In genomic region chr19:920051-920857, GRCh38 we compare ENCODE assay signal across 8 cellular contexts. TPM values are rescaled to one million over a fixed set of nuclear protein-coding genes. Genes with fewer than 3 reads are reported as not detected.
DNase-seq lines count a peak whose midpoint lies in the region; ATAC-seq and TF ChIP-seq lines count a peak whose summit lies in the region.

No MANE protein-coding gene starts in this region.

- H3K4me3 ChIP-seq in breast epithelium, result peak overlapping the region in 2 of 3 donors; percentile 47 to 71
- peak overlapping the region; percentile 55 for H3K4me3 ChIP-seq in PC-9
- peak overlapping the region in 1 of 2 experiments; percentile 24 for H3K4me3 ChIP-seq in mesenchymal stem cell (ENCODE audit: insufficient read depth in 1 of 2, low read depth in 1 of 2, low read length in 2 of 2)
- H3K4me3 ChIP-seq in gastrocnemius medialis, result peak overlapping the region in 1 of 4 donors; percentile 25
- H3K4me3 ChIP-seq in tibial nerve, result peak overlapping the region in 2 of 4 donors; percentile 27 to 36

- H2BK5ac ChIP-seq in mesenchymal stem cell (ENCODE audit: low read depth, low read length, poor library complexity, severe bottlenecking), result no peak overlapping the region

- POLR2A ChIA-PET in MCF 10A (lab: Yijun Ruan, JAX) (interaction anchor here (5.0 kb wide), 1 partner anchor 64 kb away, joined by 28 read pairs; the partner anchor contains the start of gene WDR18), PC-9 (lab: Charles Lee; ENCODE audit: unreplicated experiment) (no interaction called here)

- no peak overlapping the region for H2BK12ac ChIP-seq in mesenchymal stem cell (ENCODE audit: low read length in 2 of 2)

- no peak overlapping the region for H3K4me3 Mint-ChIP-seq in MCF 10A (ENCODE audit: unreplicated experiment)
- H3K4me3 Mint-ChIP-seq in activated naive CD4-positive, alpha-beta T cell treated with anti-CD3 and anti-CD28 coated beads for 36 hours, result peak overlapping the region; percentile 74

- no peaks in the 10 kb centered on the region for H3K79me2 ChIP-seq in PC-9 (ENCODE audit: low read depth)

- H2AK5ac ChIP-seq in mesenchymal stem cell (ENCODE audit: low read length, severe bottlenecking), result no peak overlapping the region

- no peaks in the 10 kb centered on the region for H3K9me2 ChIP-seq in PC-9 (ENCODE audit: insufficient read depth)

- peak overlapping the region in 1 of 2 experiments; percentile 63 for H3K14ac ChIP-seq in mesenchymal stem cell (ENCODE audit: low read length in 2 of 2)

- in situ Hi-C loops in gastrocnemius medialis (cut with MboI; ENCODE audit: low sequenced_read_pairs in 4 of 4), result loop anchor here (5.0 to 10.0 kb wide), 3 partner anchors 62 to 148 kb away; partner anchors contain the start of gene WDR18 (in 4 of the 4)

- H3K4me2 ChIP-seq in PC-9 (peak overlapping the region; percentile 86), mesenchymal stem cell (ENCODE audit: low read length, poor library complexity, severe bottlenecking) (peak overlapping the region; percentile 67)

- H3K36me3 ChIP-seq in breast epithelium (no peaks in the 10 kb centered on the region), PC-9 (ENCODE audit: low read depth) (no peaks in the 10 kb centered on the region), mesenchymal stem cell (ENCODE audit: control insufficient read depth in 1 of 2, insufficient read depth in 2 of 2, low read depth in 1 of 2, low read length in 2 of 2) (no peaks in the 10 kb centered on the region), gastrocnemius medialis (no peaks in the 10 kb centered on the region), tibial nerve (no peaks in the 10 kb centered on the region)

- no peaks in the 10 kb centered on the region for H3K9me3 Mint-ChIP-seq in MCF 10A (ENCODE audit: unreplicated experiment)
- H3K9me3 Mint-ChIP-seq in activated naive CD4-positive, alpha-beta T cell treated with anti-CD3 and anti-CD28 coated beads for 36 hours, result no peaks in the 10 kb centered on the region

- no peaks in the 10 kb centered on the region for H3K4me1 Mint-ChIP-seq in MCF 10A (ENCODE audit: insufficient read depth, unreplicated experiment)
- peaks cover 22% of the 10 kb centered on the region for H3K4me1 Mint-ChIP-seq in activated naive CD4-positive, alpha-beta T cell treated with anti-CD3 and anti-CD28 coated beads for 36 hours (ENCODE audit: low read depth)

- TF ChIP-seq CTCF in breast epithelium (IDR thresholded peaks at IDR 0.05) (peak in 1 of 3 donors; percentile 11), MCF 10A (IDR thresholded peaks at IDR 0.05; ENCODE audit: unreplicated experiment) (no peak), PC-9 (conservative IDR thresholded peaks at IDR 0.05) (no peak), gastrocnemius medialis (IDR thresholded peaks at IDR 0.05 in 4 of 5, conservative IDR thresholded peaks at IDR 0.05 in 1 of 5) (no peak), tibial nerve (IDR thresholded peaks at IDR 0.05) (no peak)

- no peaks in the 10 kb centered on the region for H3K9me3 ChIP-seq in breast epithelium
- no peaks in the 10 kb centered on the region for H3K9me3 ChIP-seq in PC-9 (ENCODE audit: insufficient read depth, low read depth)
- no peaks in the 10 kb centered on the region for H3K9me3 ChIP-seq in mesenchymal stem cell (ENCODE audit: control insufficient read depth, low read length)
- H3K9me3 ChIP-seq in gastrocnemius medialis, result no peaks in the 10 kb centered on the region
- H3K9me3 ChIP-seq in tibial nerve, result no peaks in the 10 kb centered on the region

- peaks cover 5% of the 10 kb centered on the region for H3K79me1 ChIP-seq in mesenchymal stem cell (replicated peaks; ENCODE audit: low read length, poor library complexity, severe bottlenecking)

- no peak for TF ChIP-seq POLR2A in breast epithelium (IDR thresholded peaks at IDR 0.05)
- TF ChIP-seq POLR2A in gastrocnemius medialis (IDR thresholded peaks at IDR 0.05), result no peak
- no peak for TF ChIP-seq POLR2A in tibial nerve (IDR thresholded peaks at IDR 0.05)

- no peak overlapping the region for H3K18ac ChIP-seq in mesenchymal stem cell (ENCODE audit: low read depth in 1 of 2, low read length in 2 of 2)

- no peaks in the 10 kb centered on the region for H4K20me1 ChIP-seq in PC-9 (ENCODE audit: insufficient read depth)

- H4K8ac ChIP-seq in mesenchymal stem cell (ENCODE audit: low read length), result no peak overlapping the region

- no peak overlapping the region for H2BK120ac ChIP-seq in mesenchymal stem cell (ENCODE audit: low read depth, low read length)

- intact Hi-C loops in breast epithelium (cut with DNase I; ENCODE audit: low total_unique reads) (no loop called here), MCF 10A (cut with micrococcal nuclease) (no loop called here), PC-9 (cut with micrococcal nuclease; ENCODE audit: unreplicated experiment) (loop anchor here (10.0 kb wide), 2 partner anchors 255 to 345 kb away; partner anchors contain the start of genes BSG and RNF126), gastrocnemius medialis (cut with DNase I; ENCODE audit: low total_unique reads) (loop anchor here (2.0 to 10.0 kb wide), 3 partner anchors 63 to 255 kb away; partner anchors contain the start of genes PTBP1 and RNF126)
- intact Hi-C loops in activated naive CD4-positive, alpha-beta T cell treated with anti-CD3 and anti-CD28 coated beads for 36 hours (cut with micrococcal nuclease), result loop anchor here (1.0 to 5.0 kb wide), 3 partner anchors 123 to 321 kb away; partner anchors contain the start of genes ATP5F1D, PTBP1 and RNF126

- no peak overlapping the region for H3K4ac ChIP-seq in mesenchymal stem cell (ENCODE audit: low read depth in 1 of 2, low read length in 2 of 2)

- no peak for TF ChIP-seq EP300 in tibial nerve (IDR thresholded peaks at IDR 0.05)

- CTCF ChIA-PET in MCF 10A (lab: Yijun Ruan, JAX), result interaction anchor here (0.5 to 1.3 kb wide), 3 partner anchors 64 to 149 kb away, joined by 3 read pairs; no protein-coding TSS in a partner anchor
- CTCF ChIA-PET in PC-9 (lab: Charles Lee), result no interaction called here
- CTCF ChIA-PET in activated naive CD4-positive, alpha-beta T cell treated with anti-CD3 and anti-CD28 coated beads for 36 hours (lab: Charles Lee), result interaction anchor here (0.7 to 8.3 kb wide), 6 partner anchors 13 to 203 kb away, joined by 3 to 102 read pairs (median 3); partner anchors contain the start of gene WDR18

- BruUV-seq in MCF 10A (replicated peaks; lab: Mats Ljungman, UMichigan) (no TSS peak), PC-9 (replicated peaks; lab: Mats Ljungman, UMichigan) (no TSS peak)

- no peaks in the 10 kb centered on the region for H3K27me3 Mint-ChIP-seq in MCF 10A (ENCODE audit: insufficient read depth, unreplicated experiment)
- peaks cover 2% of the 10 kb centered on the region for H3K27me3 Mint-ChIP-seq in activated naive CD4-positive, alpha-beta T cell treated with anti-CD3 and anti-CD28 coated beads for 36 hours (ENCODE audit: low read depth)

- no peak for ATAC-seq in gastrocnemius medialis

- H3K27me3 ChIP-seq in breast epithelium (peaks cover 19 to 36% of the 10 kb centered on the region in 2 donors), PC-9 (ENCODE audit: insufficient read depth, low read depth) (peaks cover 21% of the 10 kb centered on the region), mesenchymal stem cell (ENCODE audit: control insufficient read depth in 1 of 2, insufficient read depth in 1 of 2, low read length in 2 of 2) (peaks cover 40 to 42% of the 10 kb centered on the region in 2 experiments), gastrocnemius medialis (peaks cover 37 to 57% (median 53%) of the 10 kb centered on the region in 3 donors), tibial nerve (peaks cover 3 to 50% of the 10 kb centered on the region in 2 donors)

- H2BK15ac ChIP-seq in mesenchymal stem cell (ENCODE audit: low read depth, poor library complexity, severe bottlenecking), result no peak overlapping the region

- no peak overlapping the region for H3K27ac Mint-ChIP-seq in MCF 10A (ENCODE audit: low read depth, unreplicated experiment)
- H3K27ac Mint-ChIP-seq in activated naive CD4-positive, alpha-beta T cell treated with anti-CD3 and anti-CD28 coated beads for 36 hours, result peak overlapping the region; percentile 73

- H3K36me3 Mint-ChIP-seq in MCF 10A (ENCODE audit: insufficient read depth, unreplicated experiment), result no peaks in the 10 kb centered on the region
- no peaks in the 10 kb centered on the region for H3K36me3 Mint-ChIP-seq in activated naive CD4-positive, alpha-beta T cell treated with anti-CD3 and anti-CD28 coated beads for 36 hours (ENCODE audit: low read depth)

- H4K91ac ChIP-seq in mesenchymal stem cell (ENCODE audit: low read length), result no peak overlapping the region

- H2AFZ ChIP-seq in PC-9 (peak overlapping the region; percentile 68; the same call in 1 of the 2 replicates), mesenchymal stem cell (ENCODE audit: low read depth, low read length) (peak overlapping the region; percentile 19)

- peaks cover 18% of the 10 kb centered on the region; the same call in 1 of the 2 replicates for H3F3A ChIP-seq in PC-9 (ENCODE audit: insufficient read depth, low read depth)

- H3K27ac ChIP-seq in breast epithelium (no peak overlapping the region), PC-9 (no peak overlapping the region), mesenchymal stem cell (ENCODE audit: low read length, poor library complexity, severe bottlenecking) (no peak overlapping the region), gastrocnemius medialis (no peak overlapping the region), tibial nerve (peak overlapping the region in 1 of 4 donors; percentile 40)

- 5% methylated on average over 73 of the region's 84 CpGs for WGBS in mesenchymal stem cell
- 2 to 4% methylated on average over 32 of the region's 84 CpGs for WGBS in tibial nerve, 2 donors

- H3K9ac ChIP-seq in mesenchymal stem cell (ENCODE audit: low read length), result no peak overlapping the region

- H3K23ac ChIP-seq in mesenchymal stem cell (ENCODE audit: low read length in 2 of 2), result peak overlapping the region in 1 of 2 experiments; percentile 72

- DNase-seq in breast epithelium (ENCODE audit: low spot score in 2 of 2), result no peak
- DNase-seq in MCF 10A (ENCODE audit: unreplicated experiment), result no peak
- peak in 1 of 2 experiments; percentile 59 for DNase-seq in PC-9
- peak; percentile 63 for DNase-seq in activated naive CD4-positive, alpha-beta T cell treated with anti-CD3 and anti-CD28 coated beads for 36 hours
- DNase-seq in mesenchymal stem cell, result peak; percentile 38
- no peak for DNase-seq in gastrocnemius medialis
- no peak for DNase-seq in tibial nerve (ENCODE audit: low spot score in 2 of 2)
- no peak for DNase-seq in hepatic stellate cell (ENCODE audit: low spot score)

- H3K4me1 ChIP-seq in breast epithelium (peaks cover 11 to 31% of the 10 kb centered on the region in 2 donors), PC-9 (replicated peaks; ENCODE audit: insufficient read depth) (no peaks in the 10 kb centered on the region; the same call in 1 of the 2 replicates), mesenchymal stem cell (ENCODE audit: control insufficient read depth, insufficient read depth, low read depth, low read length) (peaks cover 48% of the 10 kb centered on the region), gastrocnemius medialis (peaks cover 11 to 18% of the 10 kb centered on the region in 2 donors), tibial nerve (peaks cover 0 to 67% (median 33%) of the 10 kb centered on the region in 4 donors)

RNA-seq across cellular contexts. Expression of gene KISS1R, which starts 3.1 kb away (rescaled TPM):
- under 1 TPM in 2 of 3 donors, not detected in 1; 0.15 to 0.33 TPM for total RNA-seq in breast epithelium
- not detected in 2 replicates for total RNA-seq in MCF 10A (2022)
- not detected in 2 replicates for total RNA-seq in PC-9 (2021)
- total RNA-seq in activated naive CD4-positive, alpha-beta T cell treated with anti-CD3 and anti-CD28 coated beads for 36 hours, result 1 to 10 TPM; 5.3 to 6.6 TPM
- not detected for polyA plus RNA-seq in mesenchymal stem cell (2013, experiment 1 of 2)
- not detected for polyA plus RNA-seq in mesenchymal stem cell (2013, experiment 2 of 2)
- total RNA-seq in gastrocnemius medialis, result not detected
- total RNA-seq in tibial nerve, result not detected

RNA-seq across cellular contexts. Expression of gene ARID3A, which starts 5.6 kb away (rescaled TPM):
- 10 to 100 TPM in 1 of 3 donors, 1 to 10 TPM in 2; 3.5 to 11.1 (median 4.8) TPM for total RNA-seq in breast epithelium
- 10.2 and 13.1 TPM in 2 replicates for total RNA-seq in MCF 10A (2022)
- 9.2 and 10.7 TPM in 2 replicates for total RNA-seq in PC-9 (2021)
- total RNA-seq in activated naive CD4-positive, alpha-beta T cell treated with anti-CD3 and anti-CD28 coated beads for 36 hours, result 10 to 100 TPM; 23.1 to 28.4 TPM
- 64.0 TPM for polyA plus RNA-seq in mesenchymal stem cell (2013, experiment 1 of 2)
- polyA plus RNA-seq in mesenchymal stem cell (2013, experiment 2 of 2), result 62.8 TPM
- 1 to 10 TPM; 1.8 to 9.9 (median 7.8) TPM for total RNA-seq in gastrocnemius medialis
- 10 to 100 TPM in 3 of 4 donors, 1 to 10 TPM in 1; 8.1 to 15.3 (median 12.5) TPM for total RNA-seq in tibial nerve

RNA-seq across cellular contexts. Expression of gene R3HDM4, which starts 7.2 kb away (rescaled TPM):
- 10 to 100 TPM; 31.8 to 41.6 (median 41.0) TPM for total RNA-seq in breast epithelium
- 65.7 and 73.6 TPM in 2 replicates for total RNA-seq in MCF 10A (2022)
- 55.8 and 57.5 TPM in 2 replicates for total RNA-seq in PC-9 (2021)
- 100 to 1,000 TPM; 111 to 120 TPM for total RNA-seq in activated naive CD4-positive, alpha-beta T cell treated with anti-CD3 and anti-CD28 coated beads for 36 hours
- 68.0 TPM for polyA plus RNA-seq in mesenchymal stem cell (2013, experiment 1 of 2)
- polyA plus RNA-seq in mesenchymal stem cell (2013, experiment 2 of 2), result 67.1 TPM
- total RNA-seq in gastrocnemius medialis, result 10 to 100 TPM; 37.2 to 49.1 (median 44.3) TPM
- 10 to 100 TPM; 30.2 to 47.7 (median 37.6) TPM for total RNA-seq in tibial nerve

RNA-seq across cellular contexts. Expression of gene RNU6-9, which starts 27.0 kb away (rescaled TPM):
- total RNA-seq in breast epithelium (not detected), MCF 10A (2022) (not detected in 2 replicates), PC-9 (2021) (not detected in 2 replicates), gastrocnemius medialis (not detected), tibial nerve (not detected)
- total RNA-seq in activated naive CD4-positive, alpha-beta T cell treated with anti-CD3 and anti-CD28 coated beads for 36 hours, result not detected
- not detected for polyA plus RNA-seq in mesenchymal stem cell (2013, experiment 1 of 2)
- polyA plus RNA-seq in mesenchymal stem cell (2013, experiment 2 of 2), result not detected

RNA-seq across cellular contexts. Expression of gene MED16, which starts 27.3 kb away (rescaled TPM):
- total RNA-seq in breast epithelium, result 10 to 100 TPM; 14.9 to 33.1 (median 32.8) TPM
- 52.7 and 61.0 TPM in 2 replicates for total RNA-seq in MCF 10A (2022)
- total RNA-seq in PC-9 (2021), result 54.7 and 63.8 TPM in 2 replicates
- 10 to 100 TPM; 61.3 to 68.1 TPM for total RNA-seq in activated naive CD4-positive, alpha-beta T cell treated with anti-CD3 and anti-CD28 coated beads for 36 hours
- polyA plus RNA-seq in mesenchymal stem cell (2013, experiment 1 of 2), result 19.4 TPM
- polyA plus RNA-seq in mesenchymal stem cell (2013, experiment 2 of 2), result 19.2 TPM
- total RNA-seq in gastrocnemius medialis, result 10 to 100 TPM; 22.0 to 67.6 (median 54.6) TPM
- 10 to 100 TPM; 49.6 to 67.5 (median 53.9) TPM for total RNA-seq in tibial nerve

Comparison
In these comparisons a context has a peak if more than half of its experiments do, and no peak if none do; other contexts are left out.
1. DNase-seq: peak in activated naive CD4-positive, alpha-beta T cell treated with anti-CD3 and anti-CD28 coated beads for 36 hours (single experiment) and mesenchymal stem cell (single experiment); none in breast epithelium (0 of 2), MCF 10A (single experiment), gastrocnemius medialis (0 of 2), tibial nerve (0 of 2) and hepatic stellate cell (single experiment).
2. intact Hi-C loops: an anchor here in PC-9 (10.0 kb wide), activated naive CD4-positive, alpha-beta T cell treated with anti-CD3 and anti-CD28 coated beads for 36 hours (1.0 to 5.0 kb wide) and gastrocnemius medialis (2.0 to 10.0 kb wide); none called in breast epithelium and MCF 10A.